In the genomic region with DNA sequence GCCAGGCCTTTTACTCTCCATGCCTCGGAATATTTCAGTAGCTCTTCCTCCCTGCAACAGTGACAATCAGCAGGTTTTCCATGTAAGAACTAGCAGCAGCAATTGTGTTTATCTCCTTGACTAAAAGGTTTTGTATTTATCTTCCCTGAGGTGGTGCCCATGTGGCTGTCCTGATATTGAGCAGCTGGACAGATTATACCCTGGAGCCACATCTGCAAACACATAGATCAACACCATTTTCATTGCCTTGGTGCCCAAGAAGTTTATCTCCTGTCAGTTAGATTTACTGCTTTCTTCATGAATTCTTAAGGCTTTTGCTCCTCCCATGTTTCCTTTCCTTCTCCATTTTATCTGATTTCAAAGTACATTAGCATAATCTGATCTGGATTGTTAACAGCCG, we compare ENCODE assay signal across 2 cellular contexts.
TF ChIP-seq lines count a peak whose summit lies in the region.

No MANE protein-coding gene starts in this region.

TF ChIP-seq in HEK293T, 16 proteins besides CTCF, POLR2A, EP300 and RAD21 (continued from another document):
- TF ChIP-seq, protein P1, sequence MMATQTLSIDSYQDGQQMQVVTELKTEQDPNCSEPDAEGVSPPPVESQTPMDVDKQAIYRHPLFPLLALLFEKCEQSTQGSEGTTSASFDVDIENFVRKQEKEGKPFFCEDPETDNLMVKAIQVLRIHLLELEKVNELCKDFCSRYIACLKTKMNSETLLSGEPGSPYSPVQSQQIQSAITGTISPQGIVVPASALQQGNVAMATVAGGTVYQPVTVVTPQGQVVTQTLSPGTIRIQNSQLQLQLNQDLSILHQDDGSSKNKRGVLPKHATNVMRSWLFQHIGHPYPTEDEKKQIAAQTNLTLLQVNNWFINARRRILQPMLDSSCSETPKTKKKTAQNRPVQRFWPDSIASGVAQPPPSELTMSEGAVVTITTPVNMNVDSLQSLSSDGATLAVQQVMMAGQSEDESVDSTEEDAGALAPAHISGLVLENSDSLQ (IDR thresholded peaks at IDR 0.05): peak; percentile 82
- TF ChIP-seq NFRKB (IDR thresholded peaks at IDR 0.05): no peak

TF ChIP-seq in H1, 55 proteins besides CTCF, POLR2A, EP300 and RAD21 (continued from another document):
- TF ChIP-seq CHD1 (IDR thresholded peaks at IDR 0.05; ENCODE audit: low read depth, low read length) (no peak), SIRT6 (IDR thresholded peaks at IDR 0.05; ENCODE audit: low read length) (no peak), SP2 (IDR thresholded peaks at IDR 0.05; ENCODE audit: low read length) (no peak), KDM1A (IDR thresholded peaks at IDR 0.05; ENCODE audit: borderline replicate concordance, low read length) (no peak), RBBP5 (IDR thresholded peaks at IDR 0.05; ENCODE audit: borderline replicate concordance, low read depth, low read length) (no peak), POU5F1 (IDR thresholded peaks at IDR 0.05; ENCODE audit: low read depth, low read length) (no peak)
- TF ChIP-seq, protein P2, sequence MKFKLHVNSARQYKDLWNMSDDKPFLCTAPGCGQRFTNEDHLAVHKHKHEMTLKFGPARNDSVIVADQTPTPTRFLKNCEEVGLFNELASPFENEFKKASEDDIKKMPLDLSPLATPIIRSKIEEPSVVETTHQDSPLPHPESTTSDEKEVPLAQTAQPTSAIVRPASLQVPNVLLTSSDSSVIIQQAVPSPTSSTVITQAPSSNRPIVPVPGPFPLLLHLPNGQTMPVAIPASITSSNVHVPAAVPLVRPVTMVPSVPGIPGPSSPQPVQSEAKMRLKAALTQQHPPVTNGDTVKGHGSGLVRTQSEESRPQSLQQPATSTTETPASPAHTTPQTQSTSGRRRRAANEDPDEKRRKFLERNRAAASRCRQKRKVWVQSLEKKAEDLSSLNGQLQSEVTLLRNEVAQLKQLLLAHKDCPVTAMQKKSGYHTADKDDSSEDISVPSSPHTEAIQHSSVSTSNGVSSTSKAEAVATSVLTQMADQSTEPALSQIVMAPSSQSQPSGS (IDR thresholded peaks at IDR 0.05; ENCODE audit: low read length): no peak
